Comparison of ENCODE assay signal across 8 cellular contexts in the genomic region with DNA sequence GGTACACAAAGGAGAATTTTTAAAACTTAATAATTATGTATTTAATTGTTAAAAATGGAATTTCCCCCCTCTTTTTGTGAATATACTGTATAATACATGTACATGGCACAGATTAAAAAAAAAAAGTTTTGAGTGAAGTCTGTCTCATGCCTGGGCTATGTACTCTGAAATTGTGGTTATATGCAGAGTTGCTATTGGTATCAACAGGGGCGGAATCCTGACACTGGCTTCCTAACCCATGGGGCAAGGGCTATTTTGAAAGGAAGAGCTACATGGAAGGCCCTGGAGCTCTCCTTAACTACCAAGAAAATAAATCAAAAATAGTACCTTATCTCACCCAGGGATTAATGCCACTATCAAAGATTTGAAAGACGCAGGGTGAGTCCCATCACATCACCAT. TPM values are rescaled to one million over a fixed set of nuclear protein-coding genes. Genes with fewer than 3 reads are reported as not detected.
DNase-seq lines count a peak whose midpoint lies in the region; ATAC-seq and TF ChIP-seq lines count a peak whose summit lies in the region.

No MANE protein-coding gene starts in this region.

- peaks cover 3 to 39% (median 25%) of the 10 kb centered on the region in 12 donors for H3K4me1 ChIP-seq in heart left ventricle
- peaks cover 27% of the 10 kb centered on the region for H3K4me1 ChIP-seq in lower lobe of right lung

- no peaks in the 10 kb centered on the region for H3K27me3 Mint-ChIP-seq in activated naive CD8-positive, alpha-beta T cell treated with anti-CD3 and anti-CD28 coated beads for 36 hours
- H3K27me3 Mint-ChIP-seq in type B pancreatic cell, result no peaks in the 10 kb centered on the region

- H3K27me3 ChIP-seq in heart left ventricle (no peaks in the 10 kb centered on the region), lower lobe of right lung (ENCODE audit: low read depth) (no peaks in the 10 kb centered on the region)

- H3K4me1 Mint-ChIP-seq in activated naive CD8-positive, alpha-beta T cell treated with anti-CD3 and anti-CD28 coated beads for 36 hours, result peaks cover 27% of the 10 kb centered on the region
- peaks cover 28% of the 10 kb centered on the region for H3K4me1 Mint-ChIP-seq in type B pancreatic cell (ENCODE audit: unreplicated experiment)

- H3K36me3 ChIP-seq in heart left ventricle (peaks cover 0 to 20% (median 11%) of the 10 kb centered on the region in 9 donors), lower lobe of right lung (peaks cover 14% of the 10 kb centered on the region)

- H3K27ac ChIP-seq in heart left ventricle, result peak overlapping the region in 4 of 12 donors; percentile 52 to 85 (median 61)
- H3K27ac ChIP-seq in lower lobe of right lung, result no peak overlapping the region

- H3K4me3 ChIP-seq in heart left ventricle (peak overlapping the region in 7 of 12 donors; percentile 74 to 99 (median 95)), lower lobe of right lung (peak overlapping the region; percentile 96)

- H3K9me3 Mint-ChIP-seq in activated naive CD8-positive, alpha-beta T cell treated with anti-CD3 and anti-CD28 coated beads for 36 hours, result no peaks in the 10 kb centered on the region
- H3K9me3 Mint-ChIP-seq in type B pancreatic cell, result no peaks in the 10 kb centered on the region

- 62 to 78% (median 63%) methylated on average over 2 of the region's 2 CpGs for WGBS in heart left ventricle, 4 donors

- DNase-seq in heart left ventricle, result no peak
- DNase-seq in cardiac septum (ENCODE audit: low spot score), result no peak
- no peak for DNase-seq in activated naive CD8-positive, alpha-beta T cell treated with anti-CD3 and anti-CD28 coated beads for 36 hours
- DNase-seq in lower lobe of right lung, result no peak
- no peak for DNase-seq in type B pancreatic cell (ENCODE audit: extremely low spot score, unreplicated experiment)
- no peak for DNase-seq in NCI-H69 (lab: John Stamatoyannopoulos, UW)
- no peak for DNase-seq in AG08395 (ENCODE audit: low spot score)

- intact Hi-C loops in heart left ventricle (cut with DNase I) (loop anchor here in 1 of 10 donors (5.0 kb wide), 1 partner anchor 37 kb away; a partner anchor contains a TSS), cardiac septum (cut with DNase I) (no loop called here), lower lobe of right lung (cut with DNase I) (no loop called here)

- TF ChIP-seq CTCF in heart left ventricle (IDR thresholded peaks at IDR 0.05) (no peak), lower lobe of right lung (IDR thresholded peaks at IDR 0.05) (no peak), type B pancreatic cell (conservative IDR thresholded peaks at IDR 0.05) (no peak)

- TF ChIP-seq POLR2A in heart left ventricle (IDR thresholded peaks at IDR 0.05), result no peak

- H3K9me3 ChIP-seq in heart left ventricle, result no peaks in the 10 kb centered on the region
- no peaks in the 10 kb centered on the region for H3K9me3 ChIP-seq in lower lobe of right lung

- H3K27ac Mint-ChIP-seq in activated naive CD8-positive, alpha-beta T cell treated with anti-CD3 and anti-CD28 coated beads for 36 hours, result no peak overlapping the region
- no peak overlapping the region for H3K27ac Mint-ChIP-seq in type B pancreatic cell

- ATAC-seq in heart left ventricle, result peak in 1 of 4 donors; percentile 14
- no peak for ATAC-seq in lower lobe of right lung
- ATAC-seq in HG03039 (IDR thresholded peaks at IDR 0.05; ENCODE audit: unreplicated experiment), result no peak

- peaks cover 10% of the 10 kb centered on the region for H3K36me3 Mint-ChIP-seq in activated naive CD8-positive, alpha-beta T cell treated with anti-CD3 and anti-CD28 coated beads for 36 hours
- peaks cover 8% of the 10 kb centered on the region for H3K36me3 Mint-ChIP-seq in type B pancreatic cell

- H3K4me3 Mint-ChIP-seq in activated naive CD8-positive, alpha-beta T cell treated with anti-CD3 and anti-CD28 coated beads for 36 hours, result peak overlapping the region; percentile 78
- H3K4me3 Mint-ChIP-seq in type B pancreatic cell, result peak overlapping the region; percentile 63

RNA-seq across cellular contexts. Expression of a gene that starts 0.9 kb away (rescaled TPM):
- total RNA-seq in heart left ventricle, result 10 to 100 TPM; 13.1 to 34.4 (median 20.2) TPM
- 10 to 100 TPM; 17.4 to 58.9 TPM for polyA plus RNA-seq in heart left ventricle
- 25.4 TPM for total RNA-seq in cardiac septum
- 10 to 100 TPM; 47.2 to 52.9 TPM for total RNA-seq in activated naive CD8-positive, alpha-beta T cell treated with anti-CD3 and anti-CD28 coated beads for 36 hours
- 89.1 TPM for total RNA-seq in lower lobe of right lung
- 83.1 and 103 TPM in 2 replicates for total RNA-seq in type B pancreatic cell (ENCODE audit: low replicate concordance)

RNA-seq across cellular contexts. Expression of a gene that starts 36.8 kb away (rescaled TPM):
- total RNA-seq in heart left ventricle (100 to 1,000 TPM in 2 of 9 donors, 10 to 100 TPM in 7; 46.2 to 138 (median 77.0) TPM), cardiac septum (94.9 TPM), lower lobe of right lung (132 TPM), type B pancreatic cell (ENCODE audit: low replicate concordance) (161 and 225 TPM in 2 replicates)
- polyA plus RNA-seq in heart left ventricle, result 100 to 1,000 TPM in 1 of 2 donors, 10 to 100 TPM in 1; 62.8 to 321 TPM
- 100 to 1,000 TPM; 102 to 103 TPM for total RNA-seq in activated naive CD8-positive, alpha-beta T cell treated with anti-CD3 and anti-CD28 coated beads for 36 hours

RNA-seq across cellular contexts. Expression of a gene that starts 38.5 kb away (rescaled TPM):
- total RNA-seq in heart left ventricle (10 to 100 TPM; 24.4 to 53.8 (median 37.7) TPM), cardiac septum (37.9 TPM), lower lobe of right lung (69.4 TPM), type B pancreatic cell (ENCODE audit: low replicate concordance) (99.7 and 104 TPM in 2 replicates)
- 10 to 100 TPM; 33.0 to 65.4 TPM for polyA plus RNA-seq in heart left ventricle
- total RNA-seq in activated naive CD8-positive, alpha-beta T cell treated with anti-CD3 and anti-CD28 coated beads for 36 hours, result 100 to 1,000 TPM; 211 to 220 TPM

RNA-seq across cellular contexts. Expression of a gene that starts 44.7 kb away (rescaled TPM):
- total RNA-seq in heart left ventricle (10 to 100 TPM; 10.5 to 23.5 (median 17.7) TPM), cardiac septum (16.1 TPM), lower lobe of right lung (22.4 TPM), type B pancreatic cell (ENCODE audit: low replicate concordance) (30.9 and 31.0 TPM in 2 replicates)
- polyA plus RNA-seq in heart left ventricle, result 10 to 100 TPM; 18.4 to 24.7 TPM
- 10 to 100 TPM; 20.0 to 21.0 TPM for total RNA-seq in activated naive CD8-positive, alpha-beta T cell treated with anti-CD3 and anti-CD28 coated beads for 36 hours

RNA-seq across cellular contexts. Expression of a gene that starts 45.6 kb away (rescaled TPM):
- total RNA-seq in heart left ventricle, result 10 to 100 TPM in 1 of 9 donors, 1 to 10 TPM in 7, under 1 TPM in 1; 0.77 to 23.8 (median 2.7) TPM
- polyA plus RNA-seq in heart left ventricle, result 1 to 10 TPM; 1.1 to 3.0 TPM
- total RNA-seq in cardiac septum, result 4.7 TPM
- total RNA-seq in activated naive CD8-positive, alpha-beta T cell treated with anti-CD3 and anti-CD28 coated beads for 36 hours, result 1 to 10 TPM; 8.2 to 8.6 TPM
- total RNA-seq in lower lobe of right lung, result 76.5 TPM
- 6.2 and 6.9 TPM in 2 replicates for total RNA-seq in type B pancreatic cell (ENCODE audit: low replicate concordance)
